ENCODE assay signal across 27 cellular contexts in genomic region chr2:187775651-187776050, GRCh38.
DNase-seq lines count a peak whose midpoint lies in the region; ATAC-seq, FAIRE-seq and TF ChIP-seq lines count a peak whose summit lies in the region.
"Had no signal": no experiment of that assay in that cellular context is flagged by ENCODE, and none has a peak within 500 bp of the region (broad histone marks: within the 10 kb centered on the region; RNA-seq: fewer than 3 reads in every experiment).

No MANE protein-coding gene starts in this region.

- H3K79me2 ChIP-seq in mammary epithelial cell (ENCODE audit: insufficient read depth, low read length): no peaks in the 10 kb centered on the region
- no peaks in the 10 kb centered on the region for H3K79me2 ChIP-seq in astrocyte (ENCODE audit: insufficient read depth, low read length)
- no peaks in the 10 kb centered on the region for H3K79me2 ChIP-seq in OCI-LY7 (ENCODE audit: insufficient read depth, low read depth, low read length)

- H3K9me3 Mint-ChIP-seq in MCF 10A (ENCODE audit: unreplicated experiment) (no peaks in the 10 kb centered on the region), astrocyte (ENCODE audit: unreplicated experiment) (no peaks in the 10 kb centered on the region)
- H3K9me3 Mint-ChIP-seq: CD8-positive, alpha-beta T cell had no signal

- H3K4me1 Mint-ChIP-seq in MCF 10A (ENCODE audit: insufficient read depth, unreplicated experiment): peaks cover 13% of the 10 kb centered on the region
- H3K4me1 Mint-ChIP-seq in astrocyte (ENCODE audit: low read depth, unreplicated experiment): peaks cover 17% of the 10 kb centered on the region

- H3K4me2 ChIP-seq in mammary epithelial cell (ENCODE audit: insufficient read depth, low read depth, low read length) (peak overlapping the region; percentile 52), astrocyte (ENCODE audit: low read length) (no peak overlapping the region), OCI-LY7 (ENCODE audit: low read length) (no peak overlapping the region)

- H3K9ac ChIP-seq in mammary epithelial cell (ENCODE audit: insufficient read depth, low read length): no peak overlapping the region
- no peak overlapping the region for H3K9ac ChIP-seq in astrocyte (ENCODE audit: low read length)

- BruUV-seq in mammary epithelial cell (replicated peaks; lab: Mats Ljungman, UMichigan) (no TSS peak), MCF 10A (replicated peaks; lab: Mats Ljungman, UMichigan) (no TSS peak), OCI-LY7 (replicated peaks; lab: Mats Ljungman, UMichigan) (no TSS peak)

- H3K27ac Mint-ChIP-seq in MCF 10A (ENCODE audit: low read depth, unreplicated experiment) (no peak overlapping the region), astrocyte (ENCODE audit: unreplicated experiment) (no peak overlapping the region)
- H3K27ac Mint-ChIP-seq: CD8-positive, alpha-beta T cell had no signal

- peak; percentile 5 for FAIRE-seq in astrocyte (lab: Jason Lieb, UNC)
- FAIRE-seq: G401.6, GM12892, H1, K562, RCC 7860 had no signal

- no peaks in the 10 kb centered on the region for H3K36me3 Mint-ChIP-seq in MCF 10A (ENCODE audit: insufficient read depth, unreplicated experiment)
- no peaks in the 10 kb centered on the region for H3K36me3 Mint-ChIP-seq in astrocyte (ENCODE audit: low read depth, unreplicated experiment)
- H3K36me3 Mint-ChIP-seq: CD8-positive, alpha-beta T cell had no signal

- CTCF ChIA-PET in mammary epithelial cell (lab: Charles Lee; ENCODE audit: low non-redundant PET) (no interaction called here), MCF 10A (lab: Yijun Ruan, JAX) (interaction anchor here (0.7 kb wide), 1 partner anchor 147 kb away, joined by 3 read pairs; no protein-coding TSS in a partner anchor), OCI-LY7 (lab: Charles Lee; ENCODE audit: unreplicated experiment) (no interaction called here)

- H3K4me3 ChIP-seq in mammary epithelial cell (replicated peaks in 1 of 3; ENCODE audit: insufficient read depth in 1 of 3, low read depth in 2 of 3, low read length in 3 of 3) (no peak overlapping the region), astrocyte (ENCODE audit: insufficient read depth, low read depth, low read length) (no peak overlapping the region), OCI-LY7 (ENCODE audit: low read depth, low read length, poor library complexity, severe bottlenecking) (no peak overlapping the region)
- H3K4me3 ChIP-seq: K562, SJCRH30 had no signal

- H4K20me1 ChIP-seq in mammary epithelial cell (ENCODE audit: insufficient read depth, low read length) (no peaks in the 10 kb centered on the region), astrocyte (ENCODE audit: insufficient read depth, low read length) (no peaks in the 10 kb centered on the region), OCI-LY7 (ENCODE audit: insufficient read depth, low read length) (no peaks in the 10 kb centered on the region)

- POLR2A ChIA-PET in MCF 10A (lab: Yijun Ruan, JAX): no interaction called here
- POLR2A ChIA-PET in OCI-LY7 (lab: Charles Lee): no interaction called here

- H3K27me3 Mint-ChIP-seq in MCF 10A (ENCODE audit: insufficient read depth, unreplicated experiment) (no peaks in the 10 kb centered on the region), astrocyte (ENCODE audit: low read depth, unreplicated experiment) (no peaks in the 10 kb centered on the region)

- intact Hi-C loops in mammary epithelial cell (cut with micrococcal nuclease): no loop called here
- intact Hi-C loops in MCF 10A (cut with micrococcal nuclease): no loop called here
- intact Hi-C loops in left ventricle myocardium superior (cut with micrococcal nuclease): no loop called here
- intact Hi-C loops in OCI-LY7 (cut with micrococcal nuclease; ENCODE audit: unreplicated experiment): no loop called here

- H3K27me3 ChIP-seq in mammary epithelial cell (ENCODE audit: insufficient read depth, low read length): no peaks in the 10 kb centered on the region
- no peaks in the 10 kb centered on the region for H3K27me3 ChIP-seq in astrocyte (ENCODE audit: insufficient read depth, low read length)
- H3K27me3 ChIP-seq: SJCRH30 had no signal

- H2AFZ ChIP-seq in mammary epithelial cell (ENCODE audit: low read depth, low read length) (peak overlapping the region; percentile 64), astrocyte (ENCODE audit: low read depth, low read length) (no peak overlapping the region), OCI-LY7 (ENCODE audit: low read length) (no peak overlapping the region)

- TF ChIP-seq CTCF in mammary epithelial cell (conservative IDR thresholded peaks at IDR 0.05 in 1 of 2, IDR thresholded peaks at IDR 0.05 in 1 of 2; ENCODE audit: extremely low read depth in 1 of 2, insufficient read depth in 1 of 2, low read depth in 1 of 2, low read length in 2 of 2) (no peak), MCF 10A (IDR thresholded peaks at IDR 0.05; ENCODE audit: unreplicated experiment) (no peak), astrocyte (IDR thresholded peaks at IDR 0.05; ENCODE audit: insufficient read depth, low read depth, low read length) (no peak), OCI-LY7 (conservative IDR thresholded peaks at IDR 0.05; ENCODE audit: low read length) (no peak)

- H3K9me3 ChIP-seq in mammary epithelial cell (replicated peaks; ENCODE audit: insufficient read depth, low read length): no peaks in the 10 kb centered on the region
- no peaks in the 10 kb centered on the region for H3K9me3 ChIP-seq in astrocyte (ENCODE audit: insufficient read depth, low read depth, low read length)
- H3K9me3 ChIP-seq in OCI-LY7 (ENCODE audit: low read length): no peaks in the 10 kb centered on the region
- H3K9me3 ChIP-seq: SJCRH30 had no signal

- 100% methylated on average over 1 of the region's 1 CpG for WGBS in mammary epithelial cell (ENCODE audit: low coverage, missing lambda C conversion rate)

- in situ Hi-C loops in mammary epithelial cell (cut with MboI; ENCODE audit: low sequenced_read_pairs in 2 of 2): no loop called here

- peak; percentile 23 for DNase-seq in mammary epithelial cell
- DNase-seq in MCF 10A (ENCODE audit: unreplicated experiment): no peak
- peak; percentile 33 for DNase-seq in astrocyte (ENCODE audit: low read depth)
- peak; percentile 29 for DNase-seq in iris pigment epithelial cell (ENCODE audit: low read depth)
- DNase-seq in left ventricle myocardium superior: no peak
- no peak for DNase-seq in NCI-H2081 (lab: John Stamatoyannopoulos, UW)
- DNase-seq in OCI-LY7 (ENCODE audit: low spot score): no peak
- DNase-seq in COR-L47 (lab: John Stamatoyannopoulos, UW): no peak
- DNase-seq: 8988T; AML-193; C1 segment of cervical spinal cord; Calu3; CD8-positive, alpha-beta T cell; DMS153; NCI-H1092; NCI-H1436; NCI-H187 treated with DMSO at 0.1 percent for 48 hours; NCI-H345; NCI-H524; NCI-H774; OCI-M1; SJCRH30 had no signal

- H3K4me1 ChIP-seq in mammary epithelial cell (ENCODE audit: insufficient read depth, low read length) (peaks cover 17% of the 10 kb centered on the region), astrocyte (ENCODE audit: insufficient read depth, low read length) (peaks cover 9% of the 10 kb centered on the region), OCI-LY7 (ENCODE audit: insufficient read depth, low read length, poor library complexity, severe bottlenecking) (no peaks in the 10 kb centered on the region)

- no peak for ATAC-seq in left ventricle myocardium superior
- ATAC-seq: CD8-positive, alpha-beta T cell; K562 had no signal

- H3K4me3 Mint-ChIP-seq in MCF 10A (ENCODE audit: unreplicated experiment) (no peak overlapping the region), astrocyte (ENCODE audit: unreplicated experiment) (no peak overlapping the region)
- H3K4me3 Mint-ChIP-seq: CD8-positive, alpha-beta T cell had no signal

- H3K36me3 ChIP-seq in mammary epithelial cell (ENCODE audit: insufficient read depth, low read length) (no peaks in the 10 kb centered on the region), astrocyte (ENCODE audit: insufficient read depth, low read length) (no peaks in the 10 kb centered on the region), OCI-LY7 (ENCODE audit: insufficient read depth, low read length) (no peaks in the 10 kb centered on the region)
- H3K36me3 ChIP-seq: SJCRH30 had no signal

- dilution Hi-C loops in mammary epithelial cell (cut with HindIII; ENCODE audit: low sequenced_read_pairs): no loop called here

- H3K27ac ChIP-seq in mammary epithelial cell (ENCODE audit: insufficient read depth, low read depth, low read length) (no peak overlapping the region), astrocyte (ENCODE audit: low read depth, low read length) (no peak overlapping the region), OCI-LY7 (ENCODE audit: low read depth, low read length, poor library complexity, severe bottlenecking) (no peak overlapping the region)
- H3K27ac ChIP-seq: SJCRH30 had no signal

- no peaks in the 10 kb centered on the region for H3K9me2 ChIP-seq in OCI-LY7 (ENCODE audit: insufficient read depth, low read length)

Comparison
In these comparisons a context has a peak if more than half of its experiments do, and no peak if none do; other contexts are left out.
1. DNase-seq: peak in mammary epithelial cell (single experiment), astrocyte (single experiment) and iris pigment epithelial cell (single experiment); none in MCF 10A (single experiment), left ventricle myocardium superior (single experiment), NCI-H2081 (0 of 2), OCI-LY7 (single experiment) and COR-L47 (single experiment).